Comparison of ENCODE assay signal across 27 cellular contexts in genomic region chr10:130727766-130728490, GRCh38.
DNase-seq lines count a peak whose midpoint lies in the region; ATAC-seq, FAIRE-seq and TF ChIP-seq lines count a peak whose summit lies in the region.
"Had no signal": no experiment of that assay in that cellular context is flagged by ENCODE, and none has a peak within 500 bp of the region (broad histone marks: within the 10 kb centered on the region; RNA-seq: fewer than 3 reads in every experiment).

No MANE protein-coding gene starts in this region.

- H3K36me3 ChIP-seq in kidney (ENCODE audit: control insufficient read depth in 1 of 2, insufficient read depth in 2 of 2, low read length in 2 of 2) (no peaks in the 10 kb centered on the region), spleen (no peaks in the 10 kb centered on the region), esophagus muscularis mucosa (no peaks in the 10 kb centered on the region)
- H3K36me3 ChIP-seq: BLaER1 treated with 17β-estradiol and CSF1 and Interleukin-3, amounts not matched to agents 10 nM and 100 nM had no signal

- H3K27ac ChIP-seq in C4-2B (peak overlapping the region; percentile 40; the same call in 1 of the 2 replicates), VCaP (peak overlapping the region; percentile 94), kidney (ENCODE audit: low read depth in 2 of 2, low read length in 2 of 2) (no peak overlapping the region), spleen (no peak overlapping the region), esophagus muscularis mucosa (replicated peaks in 1 of 4) (no peak overlapping the region)
- H3K27ac ChIP-seq: BLaER1 treated with 17β-estradiol and CSF1 and Interleukin-3, amounts not matched to agents 10 nM and 100 nM; RWPE1 had no signal

- intact Hi-C loops in kidney (cut with DNase I), result no loop called here
- intact Hi-C loops in spleen (cut with DNase I; ENCODE audit: low total_unique reads), result no loop called here
- intact Hi-C loops in esophagus muscularis mucosa (cut with DNase I), result no loop called here

- H3K9me3 ChIP-seq in kidney (ENCODE audit: control insufficient read depth in 1 of 2, low read length in 2 of 2) (no peaks in the 10 kb centered on the region), spleen (no peaks in the 10 kb centered on the region), esophagus muscularis mucosa (no peaks in the 10 kb centered on the region)
- H3K9me3 ChIP-seq: BLaER1 treated with 17β-estradiol and CSF1 and Interleukin-3, amounts not matched to agents 10 nM and 100 nM had no signal

- no peak for ATAC-seq in HG03571 (IDR thresholded peaks at IDR 0.05; ENCODE audit: unreplicated experiment)
- ATAC-seq: GM12878, K562, Panc1 had no signal

- TF ChIP-seq POLR2A in spleen (IDR thresholded peaks at IDR 0.05) (no peak), esophagus muscularis mucosa (IDR thresholded peaks at IDR 0.05; ENCODE audit: low read depth) (no peak)

- peaks cover 0 to 21% (median 0%) of the 10 kb centered on the region in 7 donors for H3K27me3 ChIP-seq in spleen (replicated peaks in 1 of 7)
- peaks cover 0 to 25% (median 0%) of the 10 kb centered on the region in 4 donors for H3K27me3 ChIP-seq in esophagus muscularis mucosa
- H3K27me3 ChIP-seq: BLaER1 treated with 17β-estradiol and CSF1 and Interleukin-3, amounts not matched to agents 10 nM and 100 nM had no signal

- no peak overlapping the region for H3K4me3 ChIP-seq in kidney (ENCODE audit: low read length in 2 of 2)
- H3K4me3 ChIP-seq in spleen, result no peak overlapping the region
- H3K4me3 ChIP-seq in esophagus muscularis mucosa, result no peak overlapping the region
- H3K4me3 ChIP-seq: BLaER1 treated with 17β-estradiol and CSF1 and Interleukin-3, amounts not matched to agents 10 nM and 100 nM; GM12878; K562 had no signal

- DNase-seq in kidney (peak; percentile 43), spleen (peak; percentile 59), esophagus muscularis mucosa (ENCODE audit: extremely low spot score) (no peak)
- no peak for DNase-seq in activated CD8-positive, alpha-beta memory T cell treated with anti-CD3 and anti-CD28 coated beads, Interleukin-2, amount 50 U/mL, for 48 hours
- DNase-seq: CD4-positive, alpha-beta memory T cell; COR-L47; DMS53; Kasumi-1; NCI-H1092 treated with DMSO at 0.1 percent for 48 hours; NCI-H1436; NCI-H187; NCI-H2081 treated with DMSO at 0.1 percent for 48 hours; NCI-H2171; NCI-H226; NCI-H510A; NCI-H69; SHP77 had no signal

- TF ChIP-seq EP300 in esophagus muscularis mucosa (IDR thresholded peaks at IDR 0.05), result no peak

- no peak for FAIRE-seq in kidney (lab: Jason Lieb, UNC)
- FAIRE-seq: A204.1, G401.6, GM12878, K562 had no signal

- no peak overlapping the region for H3K9ac ChIP-seq in kidney (ENCODE audit: low read length in 2 of 2)
- H3K9ac ChIP-seq: BLaER1 treated with 17β-estradiol and CSF1 and Interleukin-3, amounts not matched to agents 10 nM and 100 nM had no signal

- H3K4me1 ChIP-seq in kidney (ENCODE audit: control insufficient read depth in 1 of 2, insufficient read depth in 1 of 2, low read depth in 1 of 2, low read length in 2 of 2) (no peaks in the 10 kb centered on the region), spleen (no peaks in the 10 kb centered on the region), esophagus muscularis mucosa (no peaks in the 10 kb centered on the region)

- 66 to 69% (median 69%) methylated on average over 13 to 15 of the region's 15 CpGs for WGBS in spleen, 5 donors
- 58% methylated on average over 13 of the region's 15 CpGs for WGBS in esophagus muscularis mucosa

- TF ChIP-seq CTCF in C4-2B (conservative IDR thresholded peaks at IDR 0.05) (no peak), VCaP (conservative IDR thresholded peaks at IDR 0.05) (no peak), kidney (IDR thresholded peaks at IDR 0.05; ENCODE audit: borderline replicate concordance, extremely low read depth, insufficient read depth) (no peak), spleen (IDR thresholded peaks at IDR 0.05 in 8 of 11, conservative IDR thresholded peaks at IDR 0.05 in 3 of 11) (no peak), esophagus muscularis mucosa (IDR thresholded peaks at IDR 0.05) (no peak)

Comparison
In these comparisons a context has a peak if more than half of its experiments do, and no peak if none do; other contexts are left out.
1. H3K27ac ChIP-seq: peak in C4-2B (single experiment) and VCaP (single experiment); none in kidney (0 of 2), spleen (0 of 8) and esophagus muscularis mucosa (0 of 4).
2. DNase-seq: peak in kidney (single experiment) and spleen (single experiment); none in activated CD8-positive, alpha-beta memory T cell treated with anti-CD3 and anti-CD28 coated beads, Interleukin-2, amount 50 U/mL, for 48 hours (single experiment) and esophagus muscularis mucosa (single experiment).